9 cellular contexts compared by ENCODE assay signal in the genomic region with DNA sequence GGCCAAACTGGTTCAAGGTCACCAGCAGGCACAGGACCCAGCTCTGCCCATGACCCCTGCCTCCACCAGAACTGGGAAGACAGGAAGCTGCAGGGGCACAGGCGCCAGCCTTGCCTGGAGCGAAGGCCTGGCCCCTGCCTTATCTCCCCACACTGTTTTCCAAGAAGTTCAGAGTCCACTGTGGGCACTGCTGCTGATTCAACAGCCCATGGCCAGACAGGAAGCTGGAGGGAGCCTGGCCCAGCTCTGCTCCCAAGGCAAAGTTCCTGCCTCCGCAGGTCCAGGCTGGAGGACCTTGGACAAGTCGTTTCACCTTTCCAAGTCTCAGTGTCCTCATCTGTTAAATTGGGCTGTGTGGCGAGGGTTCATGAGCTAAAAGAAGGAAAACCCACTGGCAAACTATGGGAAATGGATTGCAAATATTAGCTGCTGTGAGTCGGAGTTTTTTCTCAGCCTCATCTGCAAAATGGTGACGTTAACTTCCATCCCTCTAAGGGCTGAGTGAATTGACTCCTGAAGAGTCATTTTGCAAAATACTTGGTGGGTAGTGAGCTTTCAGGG. TPM values are rescaled to one million over a fixed set of nuclear protein-coding genes. Genes with fewer than 3 reads are reported as not detected.
DNase-seq lines count a peak whose midpoint lies in the region; ATAC-seq and TF ChIP-seq lines count a peak whose summit lies in the region.
"Had no signal": no experiment of that assay in that cellular context is flagged by ENCODE, and none has a peak within 500 bp of the region (broad histone marks: within the 10 kb centered on the region; RNA-seq: fewer than 3 reads in every experiment).

No MANE protein-coding gene starts in this region.

- intact Hi-C loops in dorsolateral prefrontal cortex (cut with DNase I): no loop called here

- TF ChIP-seq CTCF in dorsolateral prefrontal cortex (IDR thresholded peaks at IDR 0.05 in 54 of 56, conservative IDR thresholded peaks at IDR 0.05 in 2 of 56; ENCODE audit: low read depth in 1 of 56, partially characterized antibody in 56 of 56): no peak

- H3K9ac ChIP-seq in muscle layer of colon (ENCODE audit: low read length): peak overlapping the region; percentile 72

- in situ Hi-C loops in ACHN (cut with HindIII; ENCODE audit: low pct_ligation_motif_present, low pct_unique_long_range_greater_than_20kb, low sequenced_read_pairs): no loop called here

- H3K4me1 ChIP-seq in muscle layer of colon (ENCODE audit: insufficient read depth, low read length): peaks cover 18% of the 10 kb centered on the region

- H3K27ac ChIP-seq in dorsolateral prefrontal cortex: peak overlapping the region in 27 of 59 donors; percentile 3 to 84 (median 46)
- H3K27ac ChIP-seq in muscle layer of colon (ENCODE audit: low read depth, low read length): no peak overlapping the region

- DNase-seq in ACHN: peak; percentile 51
- DNase-seq in MG63: peak; percentile 16
- no peak for DNase-seq in dorsolateral prefrontal cortex
- no peak for DNase-seq in NCI-H82 treated with DMSO at 0.1 percent for 48 hours (lab: John Stamatoyannopoulos, UW; ENCODE audit: unreplicated experiment)
- DNase-seq in midbrain (lab: John Stamatoyannopoulos, UW): no peak
- DNase-seq: NK-92 treated with Interleukin-12 subunit alpha and Interleukin-12 subunit beta, amount 100 ng/mL, for 24 hours had no signal

- H3K36me3 ChIP-seq in MG63: no peaks in the 10 kb centered on the region
- no peaks in the 10 kb centered on the region for H3K36me3 ChIP-seq in muscle layer of colon (ENCODE audit: insufficient read depth, low read length)

- no peaks in the 10 kb centered on the region for H3K27me3 ChIP-seq in MG63
- no peaks in the 10 kb centered on the region for H3K27me3 ChIP-seq in dorsolateral prefrontal cortex
- no peaks in the 10 kb centered on the region for H3K27me3 ChIP-seq in muscle layer of colon (ENCODE audit: control insufficient read depth in 1 of 2, insufficient read depth in 2 of 2, low read length in 2 of 2)

- H3K9me3 ChIP-seq in MG63: no peaks in the 10 kb centered on the region
- H3K9me3 ChIP-seq in muscle layer of colon (ENCODE audit: low read length): no peaks in the 10 kb centered on the region

- no peak for ATAC-seq in HG02763 (IDR thresholded peaks at IDR 0.05; ENCODE audit: unreplicated experiment)
- ATAC-seq in GM18505 (IDR thresholded peaks at IDR 0.05; ENCODE audit: unreplicated experiment): no peak

- H3K4me3 ChIP-seq in MG63 (peak overlapping the region; percentile 73), dorsolateral prefrontal cortex (peak overlapping the region in 57 of 59 donors; percentile 69 to 99 (median 89)), muscle layer of colon (ENCODE audit: low read depth in 1 of 2, low read length in 2 of 2) (peak overlapping the region in 1 of 2 donors; percentile 91)

- TF ChIP-seq POLR2A in GM18505 (IDR thresholded peaks at IDR 0.05; ENCODE audit: borderline replicate concordance, extremely low read depth, insufficient read depth, insufficient read length): no peak

RNA-seq across cellular contexts. Expression of gene PHETA1, which starts 1.2 kb away (rescaled TPM):
- total RNA-seq in MG63 (2014; rRNA removed; shearing (Covaris generic); ENCODE audit: low replicate concordance): 11.2 and 12.6 TPM in 2 replicates
- 10 to 100 TPM in 12 of 120 experiments, 1 to 10 TPM in 108; 2.7 to 15.7 (median 7.2) TPM for total RNA-seq in dorsolateral prefrontal cortex

RNA-seq across cellular contexts. Expression of gene SH2B3, which starts 38.0 kb away (rescaled TPM):
- 12.8 and 15.8 TPM in 2 replicates for total RNA-seq in MG63 (2014; rRNA removed; shearing (Covaris generic); ENCODE audit: low replicate concordance)
- 10 to 100 TPM in 116 of 120 experiments, 1 to 10 TPM in 4; 8.5 to 28.7 (median 14.8) TPM for total RNA-seq in dorsolateral prefrontal cortex

Comparison
In these comparisons a context has a peak if more than half of its experiments do, and no peak if none do; other contexts are left out.
1. DNase-seq: peak in ACHN (single experiment) and MG63 (single experiment); none in dorsolateral prefrontal cortex (0 of 10), NCI-H82 treated with DMSO at 0.1 percent for 48 hours (single experiment) and midbrain (single experiment).